Comparison of ENCODE assay signal across 21 cellular contexts in genomic region chr6:72132851-72133250, GRCh38.
"Had no signal": no experiment of that assay in that cellular context is flagged by ENCODE, and none has a peak within 500 bp of the region (broad histone marks: within the 10 kb centered on the region; RNA-seq: fewer than 3 reads in every experiment).

No MANE protein-coding gene starts in this region.

- H3K27me3 Mint-ChIP-seq: activated B cell treated with CpG ODN at 0.5 μM for 24 hours; activated CD4-positive, alpha-beta memory T cell treated with anti-CD3 and anti-CD28 coated beads for 36 hours; activated CD8-positive, alpha-beta memory T cell treated with anti-CD3 and anti-CD28 coated beads, Interleukin-2, amount 10 ng/mL, durations not matched to agents 7 days and 5 days; activated naive CD8-positive, alpha-beta T cell treated with anti-CD3 and anti-CD28 coated beads for 36 hours; T-cell had no signal

- H3K36me3 Mint-ChIP-seq: activated CD4-positive, alpha-beta memory T cell treated with anti-CD3 and anti-CD28 coated beads for 36 hours; activated CD8-positive, alpha-beta memory T cell treated with anti-CD3 and anti-CD28 coated beads, Interleukin-2, amount 10 ng/mL, durations not matched to agents 7 days and 5 days; activated naive CD8-positive, alpha-beta T cell treated with anti-CD3 and anti-CD28 coated beads for 36 hours; mesothelial cell of epicardium; T-cell had no signal

- H3K79me2 ChIP-seq: hepatocyte had no signal

- H3K4me3 Mint-ChIP-seq: activated B cell treated with CpG ODN at 0.5 μM for 24 hours; activated CD4-positive, alpha-beta memory T cell treated with anti-CD3 and anti-CD28 coated beads for 36 hours; activated CD8-positive, alpha-beta memory T cell treated with anti-CD3 and anti-CD28 coated beads, Interleukin-2, amount 10 ng/mL, durations not matched to agents 7 days and 5 days; activated naive CD8-positive, alpha-beta T cell treated with anti-CD3 and anti-CD28 coated beads for 36 hours; mesothelial cell of epicardium; nephron; T-cell had no signal

- H3K36me3 ChIP-seq: brain microvascular endothelial cell, esophagus muscularis mucosa, right atrium auricular region had no signal

- H3K4me2 ChIP-seq: hepatocyte had no signal

- H3K4me1 Mint-ChIP-seq: activated B cell treated with CpG ODN at 0.5 μM for 24 hours; activated CD8-positive, alpha-beta memory T cell treated with anti-CD3 and anti-CD28 coated beads, Interleukin-2, amount 10 ng/mL, durations not matched to agents 7 days and 5 days; activated naive CD8-positive, alpha-beta T cell treated with anti-CD3 and anti-CD28 coated beads for 36 hours; nephron; T-cell had no signal

- ATAC-seq: activated CD8-positive, alpha-beta memory T cell treated with anti-CD3 and anti-CD28 coated beads, Interleukin-2, amount 10 ng/mL, durations not matched to agents 7 days and 5 days; left lobe of liver; T-cell had no signal

- H3K27ac Mint-ChIP-seq: activated B cell treated with CpG ODN at 0.5 μM for 24 hours; activated CD4-positive, alpha-beta memory T cell treated with anti-CD3 and anti-CD28 coated beads for 36 hours; activated CD8-positive, alpha-beta memory T cell treated with anti-CD3 and anti-CD28 coated beads, Interleukin-2, amount 10 ng/mL, durations not matched to agents 7 days and 5 days; activated naive CD8-positive, alpha-beta T cell treated with anti-CD3 and anti-CD28 coated beads for 36 hours; mesothelial cell of epicardium; nephron; T-cell had no signal

- H3K9me3 Mint-ChIP-seq: activated B cell treated with CpG ODN at 0.5 μM for 24 hours; activated naive CD8-positive, alpha-beta T cell treated with anti-CD3 and anti-CD28 coated beads for 36 hours; mesothelial cell of epicardium; nephron; T-cell had no signal

- H3K27ac ChIP-seq: brain microvascular endothelial cell, coronary artery, esophagus muscularis mucosa, hepatocyte, right atrium auricular region had no signal

- H2AFZ ChIP-seq: hepatocyte had no signal

- DNase-seq: activated B cell treated with CpG ODN at 0.5 μM for 24 hours; activated CD4-positive, alpha-beta memory T cell treated with anti-CD3 and anti-CD28 coated beads for 36 hours; activated CD4-positive, alpha-beta T cell treated with anti-CD3 and anti-CD28 coated beads for 4 hours; activated CD8-positive, alpha-beta memory T cell treated with anti-CD3 and anti-CD28 coated beads, Interleukin-2, amount 10 ng/mL, durations not matched to agents 7 days and 5 days; activated naive CD4-positive, alpha-beta T cell; activated naive CD8-positive, alpha-beta T cell treated with anti-CD3 and anti-CD28 coated beads for 36 hours; brain microvascular endothelial cell; occipital lobe; stimulated activated CD4-positive, alpha-beta T cell treated with anti-CD3 and anti-CD28 coated beads, Interleukin-12 subunit alpha, Interleukin-12 subunit beta, amount 100 ng/mL, for 4 hours; stimulated activated CD4-positive, alpha-beta T cell treated with anti-CD3 and anti-CD28 coated beads, Interleukin-1b, Interleukin-23, amount 100 ng/mL, for 48 hours; stimulated activated CD8-positive, alpha-beta memory T cell treated with anti-CD3 and anti-CD28 coated beads, Interleukin-4, amount 100 ng/mL, for 48 hours; stimulated activated naive CD4-positive, alpha-beta T cell; T-cell had no signal

- H3K4me3 ChIP-seq: coronary artery, esophagus muscularis mucosa, hepatocyte, lung, right atrium auricular region had no signal

- H3K27me3 ChIP-seq: brain microvascular endothelial cell, esophagus muscularis mucosa, hepatocyte, right atrium auricular region had no signal

- H3K9me3 ChIP-seq: esophagus muscularis mucosa, right atrium auricular region had no signal

- H3K4me1 ChIP-seq: esophagus muscularis mucosa, right atrium auricular region had no signal
